Comparison of ENCODE assay signal across 8 cellular contexts in genomic region chr11:79461144-79461543, GRCh38. TPM values are rescaled to one million over a fixed set of nuclear protein-coding genes. Genes with fewer than 3 reads are reported as not detected.
DNase-seq lines count a peak whose midpoint lies in the region; ATAC-seq and TF ChIP-seq lines count a peak whose summit lies in the region.

No MANE protein-coding gene starts in this region.

- no peak overlapping the region for H3K4me3 Mint-ChIP-seq in type B pancreatic cell
- H3K4me3 Mint-ChIP-seq in CD8-positive, alpha-beta T cell = no peak overlapping the region

- DNase-seq in Daoy (ENCODE audit: low read depth) (peak; percentile 26), RKO (ENCODE audit: low spot score) (peak; percentile 33), left cardiac atrium (no peak), type B pancreatic cell (ENCODE audit: extremely low spot score, unreplicated experiment) (no peak), GOT3 (lab: John Stamatoyannopoulos, UW) (no peak)
- DNase-seq in activated CD4-positive, alpha-beta T cell treated with anti-CD3 and anti-CD28 coated beads, Interleukin-2, amount 50 U/mL, for 48 hours = no peak
- no peak for DNase-seq in CD8-positive, alpha-beta T cell

- no peaks in the 10 kb centered on the region for H3K9me3 ChIP-seq in HEK293 (ENCODE audit: control insufficient read depth, insufficient read depth, low read depth, low read length)
- no peaks in the 10 kb centered on the region for H3K9me3 ChIP-seq in CD8-positive, alpha-beta T cell (ENCODE audit: low read length)

- no peaks in the 10 kb centered on the region for H3K36me3 Mint-ChIP-seq in type B pancreatic cell
- no peaks in the 10 kb centered on the region for H3K36me3 Mint-ChIP-seq in CD8-positive, alpha-beta T cell

- no peak overlapping the region for H3K27ac Mint-ChIP-seq in type B pancreatic cell
- H3K27ac Mint-ChIP-seq in CD8-positive, alpha-beta T cell = no peak overlapping the region

- H3K4me1 Mint-ChIP-seq in type B pancreatic cell (ENCODE audit: unreplicated experiment) = peaks cover 14% of the 10 kb centered on the region
- H3K4me1 Mint-ChIP-seq in CD8-positive, alpha-beta T cell (ENCODE audit: low read depth) = no peaks in the 10 kb centered on the region

- intact Hi-C loops in left cardiac atrium (cut with DNase I) = no loop called here
- intact Hi-C loops in CD8-positive, alpha-beta T cell (cut with DNase I, micrococcal nuclease) = no loop called here

- TF ChIP-seq CTCF in HEK293 (tag by site-specific recombination; IDR thresholded peaks at IDR 0.05) = no peak
- peak; percentile 75 for TF ChIP-seq CTCF in type B pancreatic cell (conservative IDR thresholded peaks at IDR 0.05)
- TF ChIP-seq CTCF in CD8-positive, alpha-beta T cell (IDR thresholded peaks at IDR 0.05) = no peak

- ATAC-seq in left cardiac atrium = peak; percentile 84 to 86
- ATAC-seq in CD8-positive, alpha-beta T cell = no peak

- no peaks in the 10 kb centered on the region for H3K27me3 ChIP-seq in CD8-positive, alpha-beta T cell (ENCODE audit: insufficient read depth, low read length)

- CTCF ChIA-PET in HEK293 (lab: Yijun Ruan, JAX) = interaction anchor here (0.5 to 1.5 kb wide), 7 partner anchors 16 to 670 kb away, joined by 3 to 5 read pairs (median 3); no protein-coding TSS in a partner anchor
- CTCF ChIA-PET in CD8-positive, alpha-beta T cell (lab: Charles Lee) = no interaction called here

- H3K36me3 ChIP-seq in HEK293 (ENCODE audit: control insufficient read depth in 2 of 2, insufficient read depth in 1 of 2, low read length in 2 of 2) = no peaks in the 10 kb centered on the region
- H3K36me3 ChIP-seq in CD8-positive, alpha-beta T cell (ENCODE audit: insufficient read depth, low read length) = no peaks in the 10 kb centered on the region

- no peak overlapping the region for H3K4me3 ChIP-seq in HEK293 (ENCODE audit: low read depth, low read length)
- H3K4me3 ChIP-seq in CD8-positive, alpha-beta T cell (ENCODE audit: low read depth, low read length) = no peak overlapping the region

- H3K27ac ChIP-seq in HEK293 (ENCODE audit: extremely low read depth, low read depth, low read length) = no peak overlapping the region
- no peak overlapping the region for H3K27ac ChIP-seq in CD8-positive, alpha-beta T cell (ENCODE audit: low read depth, low read length)

- no peaks in the 10 kb centered on the region for H3K4me1 ChIP-seq in HEK293 (ENCODE audit: control insufficient read depth, insufficient read depth, low read length)
- H3K4me1 ChIP-seq in CD8-positive, alpha-beta T cell (ENCODE audit: insufficient read depth, low read length) = no peaks in the 10 kb centered on the region

- H3K27me3 Mint-ChIP-seq in type B pancreatic cell = no peaks in the 10 kb centered on the region
- peaks cover 2% of the 10 kb centered on the region for H3K27me3 Mint-ChIP-seq in CD8-positive, alpha-beta T cell (ENCODE audit: low read depth)

- no peaks in the 10 kb centered on the region for H3K9me3 Mint-ChIP-seq in type B pancreatic cell
- H3K9me3 Mint-ChIP-seq in CD8-positive, alpha-beta T cell = no peaks in the 10 kb centered on the region

- POLR2A ChIA-PET in HEK293 (lab: Yijun Ruan, JAX) = no interaction called here
- POLR2A ChIA-PET in CD8-positive, alpha-beta T cell (lab: Charles Lee) = no interaction called here

TF ChIP-seq in HEK293, 187 proteins besides CTCF, POLR2A, EP300 and RAD21:
- TF ChIP-seq ZNF449 (tag by site-specific recombination; IDR thresholded peaks at IDR 0.05) = peak; percentile 86; the same call in 1 of the 2 replicates
- 0 out of 2 replicates have a peak, but pooled peaks have one; percentile 17 for TF ChIP-seq SCRT2 (tag by site-specific recombination; IDR thresholded peaks at IDR 0.05)
- no peak for TF ChIP-seq ZNF701 (tag by site-specific recombination; IDR thresholded peaks at IDR 0.05)

RNA-seq across cellular contexts. Expression of gene TENM4, which starts 20.3 kb away (rescaled TPM):
- total RNA-seq in Daoy (2014; rRNA removed; shearing (Covaris generic)) = 13.6 and 23.5 TPM in 2 replicates
- total RNA-seq in left cardiac atrium (1 to 10 TPM; 2.5 to 4.4 TPM), type B pancreatic cell (ENCODE audit: low replicate concordance) (33.4 and 156 TPM in 2 replicates)
- total RNA-seq in CD8-positive, alpha-beta T cell = not detected

Comparison
In these comparisons a context has a peak if more than half of its experiments do, and no peak if none do; other contexts are left out.
1. DNase-seq: peak in Daoy (single experiment) and RKO (single experiment); none in left cardiac atrium (single experiment), type B pancreatic cell (single experiment), activated CD4-positive, alpha-beta T cell treated with anti-CD3 and anti-CD28 coated beads, Interleukin-2, amount 50 U/mL, for 48 hours (0 of 2), GOT3 (single experiment) and CD8-positive, alpha-beta T cell (0 of 7).